Comparison of ENCODE assay signal across 28 cellular contexts in the genomic region with DNA sequence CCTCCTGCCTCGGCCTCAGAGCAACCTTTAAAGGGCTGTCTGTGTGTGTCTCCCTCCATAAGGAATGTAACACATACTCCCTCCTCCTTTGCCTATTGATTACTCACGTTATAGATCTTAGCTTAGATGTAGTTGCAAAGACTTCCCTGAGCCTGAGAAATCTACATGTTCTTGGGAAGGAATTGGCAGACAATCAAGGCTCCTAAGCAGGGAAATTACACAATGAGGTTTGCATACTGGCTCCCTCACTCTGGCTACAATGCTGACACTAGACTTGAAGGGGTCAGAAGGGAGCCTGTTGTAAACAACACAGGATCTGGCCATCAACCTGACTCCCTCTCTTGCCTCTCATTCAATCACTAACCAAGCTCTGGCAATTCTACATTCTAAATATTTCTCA. TPM values are rescaled to one million over a fixed set of nuclear protein-coding genes. Genes with fewer than 3 reads are reported as not detected.
A peak's percentile ranks its signal among the peaks of the same experiment; 100 is the strongest.
DNase-seq lines count a peak whose midpoint lies in the region; ATAC-seq and TF ChIP-seq lines count a peak whose summit lies in the region.
"Had no signal": no experiment of that assay in that cellular context is flagged by ENCODE, and none has a peak within 500 bp of the region (broad histone marks: within the 10 kb centered on the region; RNA-seq: fewer than 3 reads in every experiment).

No MANE protein-coding gene starts in this region.

- no peaks in the 10 kb centered on the region for H3K9me3 Mint-ChIP-seq in HFFc6
- H3K9me3 Mint-ChIP-seq: activated naive CD4-positive, alpha-beta T cell treated with anti-CD3 and anti-CD28 coated beads, Interleukin-2, amount 50 U/mL, for 72 hours had no signal

- no peak overlapping the region for H3K9ac ChIP-seq in NT2/D1 (ENCODE audit: insufficient read length, low read depth)
- H3K9ac ChIP-seq: BLaER1 treated with 17β-estradiol and CSF1 and Interleukin-3, amounts not matched to agents 10 nM and 100 nM had no signal

- no peaks in the 10 kb centered on the region for H3K36me3 ChIP-seq in NT2/D1 (ENCODE audit: insufficient read depth, insufficient read length, low read length)
- H3K36me3 ChIP-seq: BLaER1 treated with 17β-estradiol and CSF1 and Interleukin-3, amounts not matched to agents 10 nM and 100 nM; right lobe of liver; tibial nerve had no signal

- H3K9me3 ChIP-seq in NT2/D1 (ENCODE audit: insufficient read depth, low read length), result no peaks in the 10 kb centered on the region
- H3K9me3 ChIP-seq: BLaER1 treated with 17β-estradiol and CSF1 and Interleukin-3, amounts not matched to agents 10 nM and 100 nM; right lobe of liver; tibial nerve had no signal

- DNase-seq in AG10803 (ENCODE audit: low read depth) (peak; percentile 46), NT2/D1 (ENCODE audit: low read depth, low spot score) (peak; percentile 18), fibroblast of the aortic adventitia (ENCODE audit: low read depth) (peak; percentile 74), renal cortical epithelial cell (ENCODE audit: low read depth) (peak; percentile 21), foreskin keratinocyte (no peak), HFFc6 (no peak)
- DNase-seq: activated CD4-positive, alpha-beta T cell treated with anti-CD3 and anti-CD28 coated beads for 4 hours; COR-L47; DMS53; effector CD4-positive, alpha-beta T cell; IMR-90; mesenchymal stem cell; NCI-H446 treated with DMSO at 0.1 percent for 48 hours; posterior cingulate gyrus; right lobe of liver; stimulated activated CD4-positive, alpha-beta T cell treated with anti-CD3 and anti-CD28 coated beads, Interleukin-4, amount 100 ng/mL, for 1 hour; T1000 had no signal

- no peak overlapping the region for H3K27ac ChIP-seq in foreskin keratinocyte
- H3K27ac ChIP-seq: BLaER1 treated with 17β-estradiol and CSF1 and Interleukin-3, amounts not matched to agents 10 nM and 100 nM; right lobe of liver; tibial nerve; VCaP had no signal

- H3K4me3 ChIP-seq in AG10803 (ENCODE audit: low read length) (no peak overlapping the region), NT2/D1 (ENCODE audit: insufficient read length, low read depth) (no peak overlapping the region), fibroblast of the aortic adventitia (ENCODE audit: low read depth, low read length) (no peak overlapping the region)
- H3K4me3 ChIP-seq: BLaER1 treated with 17β-estradiol and CSF1 and Interleukin-3, amounts not matched to agents 10 nM and 100 nM; right lobe of liver; tibial nerve had no signal

- no peak for TF ChIP-seq CTCF in AG10803 (conservative IDR thresholded peaks at IDR 0.05; ENCODE audit: low read length)
- no peak for TF ChIP-seq CTCF in fibroblast of the aortic adventitia (IDR thresholded peaks at IDR 0.05; ENCODE audit: insufficient read depth, low read length)
- TF ChIP-seq CTCF in foreskin keratinocyte (conservative IDR thresholded peaks at IDR 0.05), result no peak
- no peak for TF ChIP-seq CTCF in HFFc6 (IDR thresholded peaks at IDR 0.05)

- ATAC-seq in GM18873 (IDR thresholded peaks at IDR 0.05; ENCODE audit: low FRiP score, unreplicated experiment), result no peak
- ATAC-seq in foreskin keratinocyte, result no peak
- no peak for ATAC-seq in GM18505 (IDR thresholded peaks at IDR 0.05; ENCODE audit: unreplicated experiment)
- ATAC-seq: activated naive CD4-positive, alpha-beta T cell treated with anti-CD3 and anti-CD28 coated beads, Interleukin-2, amount 50 U/mL, for 72 hours had no signal

- no peak overlapping the region for H3K4me3 Mint-ChIP-seq in HFFc6

- TF ChIP-seq POLR2A in GM18505 (IDR thresholded peaks at IDR 0.05; ENCODE audit: borderline replicate concordance, extremely low read depth, insufficient read depth, insufficient read length), result no peak

- no peaks in the 10 kb centered on the region for H3K36me3 Mint-ChIP-seq in HFFc6 (ENCODE audit: low read depth)
- H3K36me3 Mint-ChIP-seq: activated naive CD4-positive, alpha-beta T cell treated with anti-CD3 and anti-CD28 coated beads, Interleukin-2, amount 50 U/mL, for 72 hours had no signal

- no peaks in the 10 kb centered on the region for H3K4me1 Mint-ChIP-seq in HFFc6 (ENCODE audit: low read depth)

- H3K27me3 ChIP-seq in NT2/D1 (ENCODE audit: insufficient read depth, insufficient read length) (no peaks in the 10 kb centered on the region), foreskin keratinocyte (no peaks in the 10 kb centered on the region)
- H3K27me3 ChIP-seq: BLaER1 treated with 17β-estradiol and CSF1 and Interleukin-3, amounts not matched to agents 10 nM and 100 nM; right lobe of liver; tibial nerve had no signal

- no peaks in the 10 kb centered on the region for H3K27me3 Mint-ChIP-seq in HFFc6 (ENCODE audit: insufficient read depth)

- H3K27ac Mint-ChIP-seq in HFFc6, result no peak overlapping the region
- H3K27ac Mint-ChIP-seq: activated naive CD4-positive, alpha-beta T cell treated with anti-CD3 and anti-CD28 coated beads, Interleukin-2, amount 50 U/mL, for 72 hours had no signal

- H3K4me1 ChIP-seq in NT2/D1 (ENCODE audit: insufficient read depth, insufficient read length), result peaks cover 3% of the 10 kb centered on the region
- H3K4me1 ChIP-seq in foreskin keratinocyte, result no peaks in the 10 kb centered on the region
- H3K4me1 ChIP-seq: right lobe of liver, tibial nerve had no signal

RNA-seq across cellular contexts. Expression of a gene that starts 5.2 kb away (rescaled TPM):
- total RNA-seq in fibroblast of the aortic adventitia (ENCODE audit: low replicate concordance), result 27.1 and 75.0 TPM in 2 replicates
- total RNA-seq in renal cortical epithelial cell, result not detected in 2 replicates
- not detected in 2 replicates for total RNA-seq in foreskin keratinocyte
- not detected in 2 replicates for polyA plus RNA-seq in foreskin keratinocyte
- under 1 TPM in 3 of 6 experiments, not detected in 3; 0.20 to 0.43 (median 0.25) TPM for total RNA-seq in HFFc6 (2021; fragmentation: NEBNext Ultra II Directional; extraction: Animal tissue kit (Norgen Biotek cat#: 25700))
- total RNA-seq: activated naive CD4-positive, alpha-beta T cell treated with anti-CD3 and anti-CD28 coated beads, Interleukin-2, amount 50 U/mL, for 72 hours; bronchial epithelial cell; LHCN-M2; myocyte; RPMI7951; SK-MEL-5 had no signal

RNA-seq across cellular contexts. Expression of a gene that starts 33.7 kb away (rescaled TPM):
- total RNA-seq in fibroblast of the aortic adventitia (ENCODE audit: low replicate concordance) (11.7 and 53.3 TPM in 2 replicates), renal cortical epithelial cell (3.9 and 5.4 TPM in 2 replicates), foreskin keratinocyte (2.1 and 4.3 TPM in 2 replicates)
- polyA plus RNA-seq in foreskin keratinocyte, result 1.4 and 2.2 TPM in 2 replicates
- 1 to 10 TPM; 6.0 to 8.5 (median 7.3) TPM for total RNA-seq in HFFc6 (2021; fragmentation: NEBNext Ultra II Directional; extraction: Animal tissue kit (Norgen Biotek cat#: 25700))

Comparison
In these comparisons a context has a peak if more than half of its experiments do, and no peak if none do; other contexts are left out.
1. DNase-seq: peak in AG10803 (single experiment), NT2/D1 (single experiment), fibroblast of the aortic adventitia (single experiment) and renal cortical epithelial cell (single experiment); none in foreskin keratinocyte (0 of 2) and HFFc6 (single experiment).
2. RNA of a gene that starts 5.2 kb away (total RNA-seq): 27.1 to 75.0 TPM in fibroblast of the aortic adventitia; 0.20 to 0.43 TPM in HFFc6, not detected in renal cortical epithelial cell and not detected in foreskin keratinocyte; every median in the first group is over 10 times any median in the second.